In the genomic region with DNA sequence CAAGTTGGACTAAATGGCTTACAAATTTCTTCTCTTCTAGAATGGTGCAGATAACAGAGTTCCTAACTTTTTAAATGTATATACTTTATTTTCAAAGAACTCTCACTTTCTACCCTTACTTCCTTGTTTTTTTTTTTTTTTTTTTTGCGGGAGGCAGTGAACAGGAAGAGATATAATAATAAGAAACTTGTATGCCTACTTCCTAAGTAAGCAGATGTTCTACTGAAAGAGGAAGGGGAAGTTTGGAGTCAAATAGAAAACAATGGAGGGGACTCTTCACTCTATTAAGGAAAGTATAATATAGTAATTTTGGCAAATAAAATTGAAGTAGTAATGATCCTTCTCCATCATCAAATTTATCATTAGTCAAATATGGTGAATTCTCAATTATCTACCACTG, we compare ENCODE assay signal across 14 cellular contexts.
DNase-seq lines count a peak whose midpoint lies in the region; ATAC-seq and TF ChIP-seq lines count a peak whose summit lies in the region.
"Had no signal": no experiment of that assay in that cellular context is flagged by ENCODE, and none has a peak within 500 bp of the region (broad histone marks: within the 10 kb centered on the region; RNA-seq: fewer than 3 reads in every experiment).

No MANE protein-coding gene starts in this region.

- peaks cover 0 to 17% (median 0%) of the 10 kb centered on the region in 11 experiments; a peak in 2 of 22 replicates for H4K20me1 ChIP-seq in BLaER1 treated with 17β-estradiol and CSF1 and Interleukin-3, amounts not matched to agents 10 nM and 100 nM
- H4K20me1 ChIP-seq in Loucy (ENCODE audit: insufficient read depth, low read length, poor library complexity, severe bottlenecking), result no peaks in the 10 kb centered on the region
- H4K20me1 ChIP-seq in OCI-LY3 (ENCODE audit: insufficient read depth, low read length), result no peaks in the 10 kb centered on the region
- H4K20me1 ChIP-seq in neural progenitor cell (ENCODE audit: low read depth), result no peaks in the 10 kb centered on the region

- H3K27me3 ChIP-seq in BLaER1 treated with 17β-estradiol and CSF1 and Interleukin-3, amounts not matched to agents 10 nM and 100 nM, result peaks cover 0 to 63% (median 0%) of the 10 kb centered on the region in 11 experiments; a peak in 4 of 22 replicates
- H3K27me3 ChIP-seq in Loucy (ENCODE audit: insufficient read depth, low read length, poor library complexity, severe bottlenecking) (no peaks in the 10 kb centered on the region), OCI-LY3 (ENCODE audit: low read depth, low read length) (no peaks in the 10 kb centered on the region), neural progenitor cell (no peaks in the 10 kb centered on the region)

- no peak overlapping the region for H3K27ac Mint-ChIP-seq in neural progenitor cell
- H3K27ac Mint-ChIP-seq: CD4-positive, alpha-beta T cell had no signal

- peak overlapping the region; percentile 20; the same call in 1 of the 2 replicates for H2AFZ ChIP-seq in Loucy (ENCODE audit: low read length)
- H2AFZ ChIP-seq in OCI-LY3 (ENCODE audit: low read depth, low read length), result no peak overlapping the region
- no peak overlapping the region for H2AFZ ChIP-seq in neural progenitor cell (replicated peaks)

- peaks cover 31 to 45% (median 37%) of the 10 kb centered on the region in 10 experiments for H3K4me1 ChIP-seq in BLaER1 treated with 17β-estradiol and CSF1 and Interleukin-3, amounts not matched to agents 10 nM and 100 nM
- peaks cover 70% of the 10 kb centered on the region for H3K4me1 ChIP-seq in Loucy (ENCODE audit: insufficient read depth, low read length, poor library complexity, severe bottlenecking)
- H3K4me1 ChIP-seq in OCI-LY3 (ENCODE audit: low read length), result peaks cover 72% of the 10 kb centered on the region
- peaks cover 34% of the 10 kb centered on the region for H3K4me1 ChIP-seq in neural progenitor cell

- H3K4me3 ChIP-seq in BLaER1 treated with 17β-estradiol and CSF1 and Interleukin-3, amounts not matched to agents 10 nM and 100 nM, result no peak overlapping the region
- H3K4me3 ChIP-seq in Loucy (ENCODE audit: low read length, poor library complexity, severe bottlenecking) (peak overlapping the region; percentile 47), OCI-LY3 (ENCODE audit: low read length) (peak overlapping the region; percentile 39; the same call in 1 of the 2 replicates), neural progenitor cell (no peak overlapping the region)

- peaks cover 3% of the 10 kb centered on the region for H3K27me3 Mint-ChIP-seq in activated T-cell treated with anti-CD3 and anti-CD28 coated beads, Interleukin-2, amount 50 U/mL, for 4 hours (ENCODE audit: low read depth)
- H3K27me3 Mint-ChIP-seq in neural progenitor cell (ENCODE audit: insufficient read depth, low read depth), result peaks cover 5% of the 10 kb centered on the region

- H3K36me3 Mint-ChIP-seq in activated T-cell treated with anti-CD3 and anti-CD28 coated beads, Interleukin-2, amount 50 U/mL, for 4 hours (ENCODE audit: insufficient read depth), result no peaks in the 10 kb centered on the region
- H3K36me3 Mint-ChIP-seq in neural progenitor cell, result no peaks in the 10 kb centered on the region

- DNase-seq in medulla oblongata (ENCODE audit: extremely low spot score) (peak; percentile 12), neural progenitor cell (ENCODE audit: low spot score) (no peak)
- DNase-seq in activated T-cell treated with anti-CD3 and anti-CD28 coated beads, Interleukin-2, amount 50 U/mL, for 4 hours, result no peak
- no peak for DNase-seq in activated T-cell treated with anti-CD3 and anti-CD28 coated beads, Interleukin-2, amount 50 U/mL, for 1 hour
- DNase-seq: CD4-positive, alpha-beta T cell; EL; NCI-H1092 treated with DMSO at 0.1 percent for 48 hours; NCI-H2081 treated with DMSO at 0.1 percent for 48 hours; NCI-H510A treated with DMSO at 0.1 percent for 48 hours; SHP77 treated with DMSO at 0.1 percent for 48 hours had no signal

- H3K4me1 Mint-ChIP-seq in activated T-cell treated with anti-CD3 and anti-CD28 coated beads, Interleukin-2, amount 50 U/mL, for 4 hours (ENCODE audit: low read depth), result no peaks in the 10 kb centered on the region
- peaks cover 51% of the 10 kb centered on the region for H3K4me1 Mint-ChIP-seq in neural progenitor cell

- peaks cover 0 to 10% (median 0%) of the 10 kb centered on the region in 11 experiments; a peak in 1 of 22 replicates for H3K36me3 ChIP-seq in BLaER1 treated with 17β-estradiol and CSF1 and Interleukin-3, amounts not matched to agents 10 nM and 100 nM
- no peaks in the 10 kb centered on the region for H3K36me3 ChIP-seq in Loucy (ENCODE audit: insufficient read depth, low read length)
- H3K36me3 ChIP-seq in OCI-LY3 (replicated peaks; ENCODE audit: low read depth, low read length), result peaks cover 17% of the 10 kb centered on the region
- H3K36me3 ChIP-seq in neural progenitor cell, result no peaks in the 10 kb centered on the region

- H3F3A ChIP-seq in Loucy (ENCODE audit: low read depth) (peaks cover 12% of the 10 kb centered on the region; the same call in 1 of the 2 replicates), neural progenitor cell (ENCODE audit: low read depth) (peaks cover 11% of the 10 kb centered on the region)

- TF ChIP-seq CTCF in Loucy (conservative IDR thresholded peaks at IDR 0.05; ENCODE audit: low read length), result no peak
- TF ChIP-seq CTCF in OCI-LY3 (IDR thresholded peaks at IDR 0.05; ENCODE audit: low read depth, low read length), result no peak
- TF ChIP-seq CTCF in neural progenitor cell (IDR thresholded peaks at IDR 0.05), result no peak

- no peaks in the 10 kb centered on the region for H3K79me2 ChIP-seq in Loucy (ENCODE audit: insufficient read depth, low read length)
- no peaks in the 10 kb centered on the region for H3K79me2 ChIP-seq in OCI-LY3 (ENCODE audit: low read length)
- H3K79me2 ChIP-seq in neural progenitor cell (ENCODE audit: low read depth), result no peaks in the 10 kb centered on the region

- peak overlapping the region; percentile 70 to 82 (median 73); a peak in 21 of 22 replicates for H3K4me2 ChIP-seq in BLaER1 treated with 17β-estradiol and CSF1 and Interleukin-3, amounts not matched to agents 10 nM and 100 nM
- H3K4me2 ChIP-seq in Loucy (ENCODE audit: low read depth, low read length, poor library complexity, severe bottlenecking) (peak overlapping the region; percentile 78), OCI-LY3 (ENCODE audit: low read length) (peak overlapping the region; percentile 65), neural progenitor cell (no peak overlapping the region)

- H3K9ac ChIP-seq in BLaER1 treated with 17β-estradiol and CSF1 and Interleukin-3, amounts not matched to agents 10 nM and 100 nM, result no peak overlapping the region
- H3K9ac ChIP-seq in Loucy (ENCODE audit: low read depth, low read length, poor library complexity, severe bottlenecking) (peak overlapping the region; percentile 73), OCI-LY3 (ENCODE audit: low read length) (no peak overlapping the region; the same call in 1 of the 2 replicates), neural progenitor cell (no peak overlapping the region)

- no peaks in the 10 kb centered on the region for H3K9me3 Mint-ChIP-seq in activated T-cell treated with anti-CD3 and anti-CD28 coated beads, Interleukin-2, amount 50 U/mL, for 4 hours
- no peaks in the 10 kb centered on the region for H3K9me3 Mint-ChIP-seq in neural progenitor cell
- H3K9me3 Mint-ChIP-seq: CD4-positive, alpha-beta T cell had no signal

- H3K9me2 ChIP-seq in Loucy (replicated peaks; ENCODE audit: low read depth, low read length), result no peaks in the 10 kb centered on the region

- peak overlapping the region in 4 of 11 experiments; percentile 19 to 45 (median 34); a peak in 3 of 22 replicates for H3K27ac ChIP-seq in BLaER1 treated with 17β-estradiol and CSF1 and Interleukin-3, amounts not matched to agents 10 nM and 100 nM
- H3K27ac ChIP-seq in OCI-LY3 (ENCODE audit: low read length), result peak overlapping the region; percentile 92
- no peak overlapping the region for H3K27ac ChIP-seq in neural progenitor cell

- H3K4me3 Mint-ChIP-seq in activated T-cell treated with anti-CD3 and anti-CD28 coated beads, Interleukin-2, amount 50 U/mL, for 4 hours, result no peak overlapping the region
- H3K4me3 Mint-ChIP-seq in neural progenitor cell, result no peak overlapping the region
- H3K4me3 Mint-ChIP-seq: CD4-positive, alpha-beta T cell had no signal

- H3K9me3 ChIP-seq in BLaER1 treated with 17β-estradiol and CSF1 and Interleukin-3, amounts not matched to agents 10 nM and 100 nM (replicated peaks in 1 of 11), result no peaks in the 10 kb centered on the region; a peak in 1 of 22 replicates
- H3K9me3 ChIP-seq in Loucy (ENCODE audit: insufficient read depth, low read depth, low read length), result no peaks in the 10 kb centered on the region
- H3K9me3 ChIP-seq in OCI-LY3 (ENCODE audit: insufficient read depth, low read length), result no peaks in the 10 kb centered on the region
- no peaks in the 10 kb centered on the region for H3K9me3 ChIP-seq in neural progenitor cell (ENCODE audit: low read depth)

- no peak for ATAC-seq in activated T-cell treated with anti-CD3 and anti-CD28 coated beads, Interleukin-2, amount 50 U/mL, for 4 hours
- ATAC-seq: HCT116 had no signal

Comparison
In these comparisons a context has a peak if more than half of its experiments do, and no peak if none do; other contexts are left out.
1. H3K4me3 ChIP-seq: peak in Loucy (single experiment) and OCI-LY3 (single experiment); none in BLaER1 treated with 17β-estradiol and CSF1 and Interleukin-3, amounts not matched to agents 10 nM and 100 nM (0 of 10) and neural progenitor cell (single experiment).